21 cellular contexts compared by ENCODE assay signal in genomic region chr15:95131071-95131683, GRCh38.
A peak's percentile ranks its signal among the peaks of the same experiment; 100 is the strongest.
DNase-seq lines count a peak whose midpoint lies in the region; ATAC-seq and TF ChIP-seq lines count a peak whose summit lies in the region.
"Had no signal": no experiment of that assay in that cellular context is flagged by ENCODE, and none has a peak within 500 bp of the region (broad histone marks: within the 10 kb centered on the region; RNA-seq: fewer than 3 reads in every experiment).

No MANE protein-coding gene starts in this region.

- no peak overlapping the region for H3K23ac ChIP-seq in mesenchymal stem cell (ENCODE audit: low read length in 2 of 2)

- H3K36me3 ChIP-seq in right atrium auricular region, result no peaks in the 10 kb centered on the region
- no peaks in the 10 kb centered on the region for H3K36me3 ChIP-seq in mesenchymal stem cell (ENCODE audit: control insufficient read depth in 1 of 2, insufficient read depth in 2 of 2, low read depth in 1 of 2, low read length in 2 of 2)
- H3K36me3 ChIP-seq in aorta (ENCODE audit: control insufficient read depth in 1 of 2, insufficient read depth in 2 of 2, low read length in 1 of 2), result no peaks in the 10 kb centered on the region

- H2BK12ac ChIP-seq in mesenchymal stem cell (ENCODE audit: low read length in 2 of 2), result peak overlapping the region; percentile 51 to 93

- peaks cover 1% of the 10 kb centered on the region for H3K27me3 Mint-ChIP-seq in endothelial cell (ENCODE audit: unreplicated experiment)
- H3K27me3 Mint-ChIP-seq: B cell had no signal

- peaks cover 20% of the 10 kb centered on the region for H3K4me1 Mint-ChIP-seq in endothelial cell (ENCODE audit: unreplicated experiment)
- H3K4me1 Mint-ChIP-seq: B cell had no signal

- no peak overlapping the region for H3K4me3 ChIP-seq in right atrium auricular region
- H3K4me3 ChIP-seq in mesenchymal stem cell (ENCODE audit: insufficient read depth in 1 of 2, low read depth in 1 of 2, low read length in 2 of 2), result peak overlapping the region in 1 of 2 experiments; percentile 31
- no peak overlapping the region for H3K4me3 ChIP-seq in aorta (ENCODE audit: low read length in 2 of 2)
- H3K4me3 ChIP-seq: GM23338 had no signal

- WGBS in mesenchymal stem cell, result 77% methylated on average over 7 of the region's 7 CpGs
- WGBS in aorta, 2 donors, result 65% methylated on average over 7 of the region's 7 CpGs

- peak overlapping the region in 1 of 2 experiments; percentile 32 for H3K4ac ChIP-seq in mesenchymal stem cell (ENCODE audit: low read depth in 1 of 2, low read length in 2 of 2)

- H2BK15ac ChIP-seq in mesenchymal stem cell (ENCODE audit: low read depth, poor library complexity, severe bottlenecking), result no peak overlapping the region

- H2BK5ac ChIP-seq in mesenchymal stem cell (ENCODE audit: low read depth, low read length, poor library complexity, severe bottlenecking), result peak overlapping the region; percentile 51

- peak overlapping the region; percentile 74 for H4K91ac ChIP-seq in mesenchymal stem cell (ENCODE audit: low read length)

- peaks cover 0 to 18% of the 10 kb centered on the region in 2 donors for H3K4me1 ChIP-seq in right atrium auricular region
- H3K4me1 ChIP-seq in mesenchymal stem cell (ENCODE audit: control insufficient read depth, insufficient read depth, low read depth, low read length), result peaks cover 6% of the 10 kb centered on the region
- H3K4me1 ChIP-seq in aorta (ENCODE audit: control insufficient read depth in 1 of 2, insufficient read depth in 2 of 2, low read length in 2 of 2), result peaks cover 5 to 10% of the 10 kb centered on the region in 2 donors

- no peak overlapping the region for H3K14ac ChIP-seq in mesenchymal stem cell (ENCODE audit: low read length in 2 of 2)

- no peaks in the 10 kb centered on the region for H3K9me3 ChIP-seq in right atrium auricular region
- H3K9me3 ChIP-seq in mesenchymal stem cell (ENCODE audit: control insufficient read depth, low read length), result no peaks in the 10 kb centered on the region
- H3K9me3 ChIP-seq in aorta (ENCODE audit: control insufficient read depth, low read length), result no peaks in the 10 kb centered on the region

- DNase-seq in left cardiac atrium, result peak; percentile 40
- no peak for DNase-seq in right atrium auricular region (ENCODE audit: low spot score)
- DNase-seq in endothelial cell (ENCODE audit: low spot score), result peak; percentile 5
- no peak for DNase-seq in mesenchymal stem cell
- DNase-seq in aorta, result no peak
- no peak for DNase-seq in C1 segment of cervical spinal cord (lab: John Stamatoyannopoulos, UW)
- DNase-seq in globus pallidus (ENCODE audit: low spot score), result no peak
- no peak for DNase-seq in NCI-H2029 (lab: John Stamatoyannopoulos, UW)
- DNase-seq: activated CD4-positive, alpha-beta T cell treated with anti-CD3 and anti-CD28 coated beads for 48 hours; cortex of kidney; DMS79; hypothalamus; Karpas-422; NCI-H1092; NCI-H2081 treated with DMSO at 0.1 percent for 48 hours; NCI-H524; nucleus accumbens had no signal

- no peak overlapping the region for H2AFZ ChIP-seq in mesenchymal stem cell (ENCODE audit: low read depth, low read length)

- peak overlapping the region; percentile 45 to 70 for H3K18ac ChIP-seq in mesenchymal stem cell (ENCODE audit: low read depth in 1 of 2, low read length in 2 of 2)

- peak overlapping the region; percentile 82 for H4K8ac ChIP-seq in mesenchymal stem cell (ENCODE audit: low read length)

- H3K36me3 Mint-ChIP-seq in endothelial cell (ENCODE audit: low read depth, unreplicated experiment), result no peaks in the 10 kb centered on the region
- H3K36me3 Mint-ChIP-seq: activated naive CD8-positive, alpha-beta T cell had no signal

- TF ChIP-seq CTCF in right atrium auricular region (IDR thresholded peaks at IDR 0.05) (no peak), endothelial cell (IDR thresholded peaks at IDR 0.05; ENCODE audit: unreplicated experiment) (no peak)

- no peaks in the 10 kb centered on the region for H3K27me3 ChIP-seq in right atrium auricular region
- no peaks in the 10 kb centered on the region for H3K27me3 ChIP-seq in mesenchymal stem cell (ENCODE audit: control insufficient read depth in 1 of 2, insufficient read depth in 1 of 2, low read length in 2 of 2)
- H3K27me3 ChIP-seq in aorta (ENCODE audit: control insufficient read depth in 1 of 2, insufficient read depth in 2 of 2, low read length in 1 of 2), result no peaks in the 10 kb centered on the region

- H3K9me3 Mint-ChIP-seq in endothelial cell (ENCODE audit: unreplicated experiment), result no peaks in the 10 kb centered on the region
- H3K9me3 Mint-ChIP-seq: GM23338 had no signal

- H3K79me1 ChIP-seq in mesenchymal stem cell (replicated peaks; ENCODE audit: low read length, poor library complexity, severe bottlenecking), result peaks cover 10% of the 10 kb centered on the region

- peak overlapping the region; percentile 84 for H3K27ac Mint-ChIP-seq in endothelial cell (ENCODE audit: unreplicated experiment)
- H3K27ac Mint-ChIP-seq: activated naive CD8-positive, alpha-beta T cell; B cell; GM23338 had no signal

- H3K4me2 ChIP-seq in mesenchymal stem cell (ENCODE audit: low read length, poor library complexity, severe bottlenecking), result no peak overlapping the region
- H3K4me2 ChIP-seq: GM23338 had no signal

- intact Hi-C loops in left cardiac atrium (cut with DNase I), result no loop called here
- intact Hi-C loops in aorta (cut with DNase I), result no loop called here

- H3K27ac ChIP-seq in right atrium auricular region (no peak overlapping the region), mesenchymal stem cell (ENCODE audit: low read length, poor library complexity, severe bottlenecking) (peak overlapping the region; percentile 90), aorta (ENCODE audit: low read depth in 1 of 2, low read length in 2 of 2) (no peak overlapping the region)
- H3K27ac ChIP-seq: RWPE1 had no signal

- no peak overlapping the region for H3K9ac ChIP-seq in mesenchymal stem cell (ENCODE audit: low read length)

- H2BK120ac ChIP-seq in mesenchymal stem cell (ENCODE audit: low read depth, low read length), result no peak overlapping the region

- no peak overlapping the region for H3K4me3 Mint-ChIP-seq in endothelial cell (ENCODE audit: unreplicated experiment)
- H3K4me3 Mint-ChIP-seq: activated naive CD8-positive, alpha-beta T cell; B cell; GM23338 had no signal

- peak overlapping the region; percentile 98 for H2AK5ac ChIP-seq in mesenchymal stem cell (ENCODE audit: low read length, severe bottlenecking)

- ATAC-seq in left cardiac atrium, result peak; percentile 59 to 80
- peak; percentile 33 for ATAC-seq in aorta (ENCODE audit: low FRiP score)

Comparison
In these comparisons a context has a peak if more than half of its experiments do, and no peak if none do; other contexts are left out.
1. DNase-seq: peak in left cardiac atrium (single experiment) and endothelial cell (single experiment); none in right atrium auricular region (single experiment), mesenchymal stem cell (single experiment), aorta (0 of 2), C1 segment of cervical spinal cord (0 of 14), globus pallidus (single experiment) and NCI-H2029 (single experiment).